In the genomic region with DNA sequence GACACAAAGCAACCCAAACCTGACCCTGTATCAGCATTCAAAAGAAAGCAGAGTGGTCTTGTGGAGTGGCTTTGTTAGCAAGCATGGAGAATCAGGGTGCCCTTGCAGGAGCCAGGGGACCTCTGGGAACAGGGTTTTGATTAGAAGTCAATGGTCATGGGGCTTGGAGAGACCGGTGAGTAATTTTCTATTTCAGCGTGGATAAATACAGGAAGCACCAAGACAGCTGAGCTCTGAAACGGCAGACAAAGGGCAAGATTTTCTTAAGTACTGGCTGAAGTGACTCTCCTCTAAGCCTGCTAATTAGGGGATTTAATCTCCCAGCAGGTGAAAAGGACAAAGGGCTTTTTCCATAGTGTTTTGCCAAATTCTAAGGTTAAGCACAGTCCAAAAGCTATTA, we compare ENCODE assay signal across 16 cellular contexts.
DNase-seq lines count a peak whose midpoint lies in the region.
"Had no signal": no experiment of that assay in that cellular context is flagged by ENCODE, and none has a peak within 500 bp of the region (broad histone marks: within the 10 kb centered on the region; RNA-seq: fewer than 3 reads in every experiment).

No MANE protein-coding gene starts in this region.

- no peak overlapping the region for H3K27ac Mint-ChIP-seq in activated naive CD4-positive, alpha-beta T cell treated with anti-CD3 and anti-CD28 coated beads, Interleukin-2, amount 10 ng/mL, durations not matched to agents 7 days and 5 days
- H3K27ac Mint-ChIP-seq: activated T-helper 1 cell treated with anti-CD3 and anti-CD28 coated beads, Interleukin-12 subunit alpha, Interleukin-12 subunit beta, Interleukin-2, Interleukin-4 antibody, amounts not matched to agents 30 ng/mL and 10 ng/mL and 1 ng/mL, durations not matched to agents 14 hours and 24 hours and 36 hours had no signal

- H3K36me3 ChIP-seq in iPS-15b (ENCODE audit: control insufficient read depth, insufficient read depth, low read length) = no peaks in the 10 kb centered on the region
- H3K36me3 ChIP-seq: gastroesophageal sphincter, neutrophil, SJSA1, uterus had no signal

- no peak overlapping the region for H3K9ac ChIP-seq in iPS-15b (ENCODE audit: low read depth, low read length)

- CTCF ChIA-PET in activated naive CD4-positive, alpha-beta T cell treated with anti-CD3 and anti-CD28 coated beads, Interleukin-2, amount 10 ng/mL, durations not matched to agents 7 days and 5 days (lab: Charles Lee) = interaction anchor here (0.9 to 3.2 kb wide), 7 partner anchors 9 to 606 kb away, joined by 3 to 15 read pairs (median 3); a partner anchor contains a TSS

- H3K9me3 Mint-ChIP-seq in activated naive CD4-positive, alpha-beta T cell treated with anti-CD3 and anti-CD28 coated beads, Interleukin-2, amount 10 ng/mL, durations not matched to agents 7 days and 5 days = no peaks in the 10 kb centered on the region
- H3K9me3 Mint-ChIP-seq: activated T-helper 1 cell treated with anti-CD3 and anti-CD28 coated beads, Interleukin-12 subunit alpha, Interleukin-12 subunit beta, Interleukin-2, Interleukin-4 antibody, amounts not matched to agents 30 ng/mL and 10 ng/mL and 1 ng/mL, durations not matched to agents 14 hours and 24 hours and 36 hours had no signal

- DNase-seq in DMS153 (lab: John Stamatoyannopoulos, UW) (peak; percentile 87), NCI-H1105 treated with DMSO at 0.1 percent for 48 hours (lab: John Stamatoyannopoulos, UW) (peak; percentile 97), NCI-H748 treated with DMSO at 0.1 percent for 48 hours (lab: John Stamatoyannopoulos, UW) (peak; percentile 78), SK-N-DZ (ENCODE audit: low spot score) (no peak), GM19238 (ENCODE audit: insufficient read length, low spot score) (no peak)
- no peak for DNase-seq in activated naive CD4-positive, alpha-beta T cell treated with anti-CD3 and anti-CD28 coated beads, Interleukin-2, amount 10 ng/mL, durations not matched to agents 7 days and 5 days
- no peak for DNase-seq in effector CD4-positive, alpha-beta T cell
- DNase-seq: activated CD4-positive, CD25-positive, alpha-beta regulatory T cell; NCI-H226 had no signal

- no peaks in the 10 kb centered on the region for H3K27me3 ChIP-seq in iPS-15b (ENCODE audit: control insufficient read depth, insufficient read depth, low read length)
- H3K27me3 ChIP-seq: gastroesophageal sphincter, neutrophil, uterus had no signal

- H3K4me1 Mint-ChIP-seq in activated naive CD4-positive, alpha-beta T cell treated with anti-CD3 and anti-CD28 coated beads, Interleukin-2, amount 10 ng/mL, durations not matched to agents 7 days and 5 days = no peaks in the 10 kb centered on the region

- H3K4me3 Mint-ChIP-seq in activated naive CD4-positive, alpha-beta T cell treated with anti-CD3 and anti-CD28 coated beads, Interleukin-2, amount 10 ng/mL, durations not matched to agents 7 days and 5 days = no peak overlapping the region
- H3K4me3 Mint-ChIP-seq: activated T-helper 1 cell treated with anti-CD3 and anti-CD28 coated beads, Interleukin-12 subunit alpha, Interleukin-12 subunit beta, Interleukin-2, Interleukin-4 antibody, amounts not matched to agents 30 ng/mL and 10 ng/mL and 1 ng/mL, durations not matched to agents 14 hours and 24 hours and 36 hours had no signal

- H3K4me1 ChIP-seq in iPS-15b (ENCODE audit: control insufficient read depth, insufficient read depth, low read length) = peaks cover 21% of the 10 kb centered on the region
- H3K4me1 ChIP-seq: gastroesophageal sphincter, SJSA1, uterus had no signal

- no peaks in the 10 kb centered on the region for H3K27me3 Mint-ChIP-seq in activated naive CD4-positive, alpha-beta T cell treated with anti-CD3 and anti-CD28 coated beads, Interleukin-2, amount 10 ng/mL, durations not matched to agents 7 days and 5 days

- H3K4me3 ChIP-seq in iPS-15b (ENCODE audit: low read depth, low read length) = peak overlapping the region; percentile 2
- H3K4me3 ChIP-seq: gastroesophageal sphincter, GM12878, SJSA1, uterus had no signal

- H3K9me3 ChIP-seq in iPS-15b (ENCODE audit: control insufficient read depth, insufficient read depth, low read length) = no peaks in the 10 kb centered on the region
- H3K9me3 ChIP-seq: gastroesophageal sphincter, neutrophil, SJSA1, uterus had no signal

- H3K36me3 Mint-ChIP-seq in activated naive CD4-positive, alpha-beta T cell treated with anti-CD3 and anti-CD28 coated beads, Interleukin-2, amount 10 ng/mL, durations not matched to agents 7 days and 5 days = no peaks in the 10 kb centered on the region

Comparison
In these comparisons a context has a peak if more than half of its experiments do, and no peak if none do; other contexts are left out.
1. DNase-seq: peak in DMS153 (single experiment), NCI-H1105 treated with DMSO at 0.1 percent for 48 hours (single experiment) and NCI-H748 treated with DMSO at 0.1 percent for 48 hours (single experiment); none in SK-N-DZ (single experiment), activated naive CD4-positive, alpha-beta T cell treated with anti-CD3 and anti-CD28 coated beads, Interleukin-2, amount 10 ng/mL, durations not matched to agents 7 days and 5 days (single experiment), effector CD4-positive, alpha-beta T cell (single experiment) and GM19238 (single experiment).